Comparison of ENCODE assay signal across 1 cellular context in the genomic region with DNA sequence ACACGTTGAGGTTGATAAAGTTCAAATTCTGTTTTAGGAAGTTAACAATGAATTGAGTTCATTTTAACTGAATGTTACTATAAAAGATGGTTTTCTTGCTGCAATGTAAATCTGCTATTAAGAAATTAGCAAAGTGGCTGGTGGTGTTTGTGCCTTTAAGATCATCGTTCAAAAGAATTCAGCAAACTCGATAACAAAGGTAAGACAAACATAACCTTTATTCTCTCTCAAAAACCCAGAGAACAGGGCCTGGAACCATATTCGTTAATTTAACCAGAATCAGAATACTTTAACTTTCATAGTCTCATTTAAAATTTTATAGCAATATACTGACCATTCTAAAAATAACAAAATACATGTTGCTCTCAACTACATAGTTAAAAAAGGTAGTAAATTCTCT.
TF ChIP-seq lines count a peak whose summit lies in the region.

No MANE protein-coding gene starts in this region.

TF ChIP-seq in HepG2, 621 proteins besides CTCF, POLR2A, EP300 and RAD21 (continued from another document):
- TF ChIP-seq, protein P1, sequence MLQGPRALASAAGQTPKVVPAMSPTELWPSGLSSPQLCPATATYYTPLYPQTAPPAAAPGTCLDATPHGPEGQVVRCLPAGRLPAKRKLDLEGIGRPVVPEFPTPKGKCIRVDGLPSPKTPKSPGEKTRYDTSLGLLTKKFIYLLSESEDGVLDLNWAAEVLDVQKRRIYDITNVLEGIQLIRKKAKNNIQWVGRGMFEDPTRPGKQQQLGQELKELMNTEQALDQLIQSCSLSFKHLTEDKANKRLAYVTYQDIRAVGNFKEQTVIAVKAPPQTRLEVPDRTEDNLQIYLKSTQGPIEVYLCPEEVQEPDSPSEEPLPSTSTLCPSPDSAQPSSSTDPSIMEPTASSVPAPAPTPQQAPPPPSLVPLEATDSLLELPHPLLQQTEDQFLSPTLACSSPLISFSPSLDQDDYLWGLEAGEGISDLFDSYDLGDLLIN (CRISPR knock-in tag; IDR thresholded peaks at IDR 0.05; ENCODE audit: borderline replicate concordance): no peak
- TF ChIP-seq NFE2L1 (CRISPR knock-in tag; IDR thresholded peaks at IDR 0.05; ENCODE audit: borderline replicate concordance) (no peak), MAFK (conservative IDR thresholded peaks at IDR 0.05 in 1 of 2, IDR thresholded peaks at IDR 0.05 in 1 of 2; ENCODE audit: low read length in 2 of 2) (no peak), JUN (CRISPR knock-in tag; IDR thresholded peaks at IDR 0.05) (no peak), ZBTB7A (CRISPR knock-in tag; IDR thresholded peaks at IDR 0.05) (no peak), HMG20A (CRISPR knock-in tag; IDR thresholded peaks at IDR 0.05; ENCODE audit: borderline replicate concordance) (no peak), ZEB1 (IDR thresholded peaks at IDR 0.05; ENCODE audit: insufficient replicate concordance, low read depth) (no peak), ZBTB38 (CRISPR knock-in tag; IDR thresholded peaks at IDR 0.05) (no peak)
- TF ChIP-seq, protein P2, sequence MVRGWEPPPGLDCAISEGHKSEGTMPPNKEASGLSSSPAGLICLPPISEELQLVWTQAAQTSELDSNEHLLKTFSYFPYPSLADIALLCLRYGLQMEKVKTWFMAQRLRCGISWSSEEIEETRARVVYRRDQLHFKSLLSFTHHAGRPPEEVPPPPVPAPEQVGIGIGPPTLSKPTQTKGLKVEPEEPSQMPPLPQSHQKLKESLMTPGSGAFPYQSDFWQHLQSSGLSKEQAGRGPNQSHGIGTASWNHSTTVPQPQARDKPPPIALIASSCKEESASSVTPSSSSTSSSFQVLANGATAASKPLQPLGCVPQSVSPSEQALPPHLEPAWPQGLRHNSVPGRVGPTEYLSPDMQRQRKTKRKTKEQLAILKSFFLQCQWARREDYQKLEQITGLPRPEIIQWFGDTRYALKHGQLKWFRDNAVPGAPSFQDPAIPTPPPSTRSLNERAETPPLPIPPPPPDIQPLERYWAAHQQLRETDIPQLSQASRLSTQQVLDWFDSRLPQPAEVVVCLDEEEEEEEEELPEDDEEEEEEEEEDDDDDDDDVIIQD (CRISPR knock-in tag; IDR thresholded peaks at IDR 0.05; ENCODE audit: low read depth): peak; percentile 16; the same call in 1 of the 2 replicates
TF ChIP-seq in HepG2: peak in this region for 7.
